ENCODE assay signal across 8 cellular contexts in the genomic region with DNA sequence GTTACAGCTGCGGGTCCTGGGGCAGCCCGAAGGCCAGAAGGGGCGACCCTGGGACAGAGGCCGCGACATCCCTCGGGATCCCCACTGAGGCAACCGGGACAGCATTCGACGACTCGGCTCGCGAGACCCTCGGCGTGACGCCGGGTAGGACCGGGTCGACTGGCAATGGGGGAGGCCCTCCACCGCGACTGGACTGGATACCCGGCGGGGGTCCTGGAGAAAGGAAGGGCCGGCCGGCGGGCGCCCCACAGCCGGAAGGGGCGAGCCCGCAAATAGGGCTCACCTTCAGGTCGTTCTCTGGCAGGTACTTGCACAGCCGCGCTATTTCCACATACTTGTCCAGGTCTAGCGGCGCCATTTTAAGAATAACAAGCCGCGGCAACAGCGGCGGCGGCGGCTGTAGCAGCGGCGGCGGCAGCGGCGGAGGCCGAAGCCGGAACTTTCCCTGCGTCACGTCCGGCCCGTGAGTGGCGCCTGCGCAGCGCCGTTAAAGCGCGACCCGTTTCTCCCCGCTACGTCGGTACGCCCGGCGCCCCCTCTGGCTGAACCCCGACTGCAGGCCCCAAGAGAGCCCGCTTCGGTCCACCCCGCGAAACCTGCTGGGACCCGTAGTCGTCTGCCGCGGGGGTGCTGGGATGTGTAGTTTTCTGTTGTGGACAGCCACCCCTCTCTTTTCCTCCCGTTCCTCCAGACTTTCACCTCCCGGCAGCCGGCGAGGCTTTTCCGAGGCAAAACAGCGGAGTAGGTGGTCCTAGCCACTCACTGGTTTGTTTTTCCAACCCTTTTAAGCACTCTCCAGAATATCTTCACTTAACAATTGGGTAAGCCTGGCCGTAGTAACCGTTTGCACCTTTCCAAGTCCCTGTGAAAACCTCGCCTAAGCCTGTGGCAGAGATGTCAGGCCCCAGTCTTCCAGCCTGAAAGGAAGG. TPM values are rescaled to one million over a fixed set of nuclear protein-coding genes. Genes with fewer than 3 reads are reported as not detected.
A peak's percentile ranks its signal among the peaks of the same experiment; 100 is the strongest.
DNase-seq lines count a peak whose midpoint lies in the region; ATAC-seq, FAIRE-seq and TF ChIP-seq lines count a peak whose summit lies in the region.

A gene (minus strand): TSS at position 443 of the 929 bp plus-strand sequence. CDS start 85 bp downstream, at position 358.

- H3K4me1 Mint-ChIP-seq in dendritic cell treated with granulocyte-macrophage colony-stimulating factor and Interleukin-4, amounts not matched to agents 40 ng/mL and 50 ng/mL, for 4 days (ENCODE audit: low read depth) = peaks cover 30% of the 10 kb centered on the region

- H3K79me2 ChIP-seq in HepG2 (ENCODE audit: insufficient read depth, low read length) = peaks cover 41% of the 10 kb centered on the region

- H3K4me1 ChIP-seq in HepG2 (ENCODE audit: insufficient read depth, low read length) = peaks cover 50% of the 10 kb centered on the region

- peak; percentile 97 for ATAC-seq in GM19351 (IDR thresholded peaks at IDR 0.05; ENCODE audit: unreplicated experiment)
- ATAC-seq in HG03521 (IDR thresholded peaks at IDR 0.05; ENCODE audit: unreplicated experiment) = peak; percentile 97
- peak; percentile 97 for ATAC-seq in HepG2

- H3K4me2 ChIP-seq in HepG2 (ENCODE audit: low read depth, low read length) = peak within 1 kb of the TSS; percentile 86

- in situ Hi-C loops in HepG2 (cut with HindIII; ENCODE audit: extremely low pct_ligation_motif_present, low pct_unique_long_range_greater_than_20kb) = no loop called here

- peak; percentile 50 to 62 for TF ChIP-seq POLR2A in HepG2 (IDR thresholded peaks at IDR 0.05; ENCODE audit: insufficient read depth in 1 of 2, low read depth in 2 of 2, low read length in 2 of 2)

- peak; percentile 96 for DNase-seq in NCI-H748 (lab: John Stamatoyannopoulos, UW; ENCODE audit: unreplicated experiment)
- DNase-seq in activated CD4-positive, alpha-beta T cell treated with anti-CD3 and anti-CD28 coated beads, Interleukin-2, amount 50 U/mL, for 24 hours (ENCODE audit: low read depth in 1 of 2, low spot score in 1 of 2) = peak; percentile 90 to 97
- peak; percentile 91 for DNase-seq in HepG2 (ENCODE audit: low spot score)
- DNase-seq in stimulated activated CD4-positive, alpha-beta T cell treated with anti-CD3 and anti-CD28 coated beads, Interleukin-4, amount 100 ng/mL, for 1 hour = peak; percentile 99

- FAIRE-seq in HepG2 (lab: Jason Lieb, UNC) = no peak

- BruUV-seq in HepG2 (replicated peaks; lab: Mats Ljungman, UMichigan) = no TSS peak

- H3K27ac ChIP-seq in C4-2B (peak within 1 kb of the TSS; percentile 82), HepG2 (ENCODE audit: extremely low read length, insufficient read depth, low read length) (peak within 1 kb of the TSS; percentile 90)

- peak within 1 kb of the TSS; percentile 91 for H3K4me3 Mint-ChIP-seq in dendritic cell treated with granulocyte-macrophage colony-stimulating factor and Interleukin-4, amounts not matched to agents 40 ng/mL and 50 ng/mL, for 4 days

- CTCF ChIA-PET in HepG2 (lab: Yijun Ruan, JAX; ENCODE audit: low intra/inter-chr PET ratio, low total read pairs) = no interaction called here

- intact Hi-C loops in dendritic cell treated with granulocyte-macrophage colony-stimulating factor and Interleukin-4, amounts not matched to agents 40 ng/mL and 50 ng/mL, for 4 days (cut with micrococcal nuclease) = loop anchor here (1.0 kb wide), 2 partner anchors 11 to 52 kb away; a partner anchor contains a TSS
- intact Hi-C loops in HepG2 (cut with micrococcal nuclease; ENCODE audit: unreplicated experiment) = no loop called here

- H3K36me3 ChIP-seq in HepG2 (replicated peaks in 1 of 2; ENCODE audit: control insufficient read depth in 1 of 2, insufficient read depth in 2 of 2, low read length in 2 of 2) = no peaks in the 10 kb centered on the region

- H3K36me3 Mint-ChIP-seq in dendritic cell treated with granulocyte-macrophage colony-stimulating factor and Interleukin-4, amounts not matched to agents 40 ng/mL and 50 ng/mL, for 4 days (ENCODE audit: low read depth) = peaks cover 24% of the 10 kb centered on the region

- TF ChIP-seq EP300 in HepG2 (IDR thresholded peaks at IDR 0.05; ENCODE audit: low read depth in 2 of 2, low read length in 2 of 2) = no peak
- TF ChIP-seq EP300 in HepG2 (CRISPR knock-in tag; IDR thresholded peaks at IDR 0.05; ENCODE audit: borderline replicate concordance) = no peak

- TF ChIP-seq RAD21 in HepG2 (CRISPR knock-in tag; IDR thresholded peaks at IDR 0.05) = peak; percentile 31; the same call in 1 of the 2 replicates

- no peaks in the 10 kb centered on the region for H3K27me3 Mint-ChIP-seq in dendritic cell treated with granulocyte-macrophage colony-stimulating factor and Interleukin-4, amounts not matched to agents 40 ng/mL and 50 ng/mL, for 4 days

- H3K9ac ChIP-seq in HepG2 (ENCODE audit: insufficient read depth, low read depth, low read length) = peak within 1 kb of the TSS; percentile 98

- H3K9me3 ChIP-seq in HepG2 (ENCODE audit: low read length) = no peaks in the 10 kb centered on the region

- H4K20me1 ChIP-seq in HepG2 (ENCODE audit: insufficient read depth, low read length) = no peaks in the 10 kb centered on the region

- POLR2A ChIA-PET in HepG2 (lab: Yijun Ruan, JAX) = interaction anchor here (0.8 to 3.2 kb wide), 3 partner anchors 10 to 72 kb away, joined by 3 to 29 read pairs (median 11); a partner anchor contains a TSS

- peak; percentile 74 for TF ChIP-seq CTCF in C4-2B (conservative IDR thresholded peaks at IDR 0.05)
- TF ChIP-seq CTCF in HepG2 (CRISPR knock-in tag; IDR thresholded peaks at IDR 0.05) = peak; percentile 93

- H3K4me3 ChIP-seq in HepG2 (replicated peaks in 1 of 3; ENCODE audit: insufficient read depth in 1 of 3, low read depth in 2 of 3, low read length in 3 of 3) = peak within 1 kb of the TSS; percentile 91 to 100 (median 98)

- peak within 1 kb of the TSS; percentile 86 for H2AFZ ChIP-seq in HepG2 (ENCODE audit: low read length)

- peak within 1 kb of the TSS; percentile 91 for H3K27ac Mint-ChIP-seq in dendritic cell treated with granulocyte-macrophage colony-stimulating factor and Interleukin-4, amounts not matched to agents 40 ng/mL and 50 ng/mL, for 4 days

- no peaks in the 10 kb centered on the region; a peak in 1 of 5 replicates for H3K27me3 ChIP-seq in HepG2 (ENCODE audit: control insufficient read depth in 1 of 2, insufficient read depth in 2 of 2, low read length in 2 of 2)

- H3K9me3 Mint-ChIP-seq in dendritic cell treated with granulocyte-macrophage colony-stimulating factor and Interleukin-4, amounts not matched to agents 40 ng/mL and 50 ng/mL, for 4 days = no peaks in the 10 kb centered on the region

- WGBS in HepG2 (ENCODE audit: low lambda C conversion rate) = 0% methylated on average over 11 of the region's 82 CpGs

TF ChIP-seq in HepG2, 621 proteins besides CTCF, POLR2A, EP300 and RAD21 (continues in another document):
- TF ChIP-seq ZNF510 (CRISPR knock-in tag; IDR thresholded peaks at IDR 0.05; ENCODE audit: low read depth) = no peak
- no peak for TF ChIP-seq CEBPB (IDR thresholded peaks at IDR 0.05; ENCODE audit: borderline replicate concordance, low read depth, low read length)
- TF ChIP-seq, protein P1, sequence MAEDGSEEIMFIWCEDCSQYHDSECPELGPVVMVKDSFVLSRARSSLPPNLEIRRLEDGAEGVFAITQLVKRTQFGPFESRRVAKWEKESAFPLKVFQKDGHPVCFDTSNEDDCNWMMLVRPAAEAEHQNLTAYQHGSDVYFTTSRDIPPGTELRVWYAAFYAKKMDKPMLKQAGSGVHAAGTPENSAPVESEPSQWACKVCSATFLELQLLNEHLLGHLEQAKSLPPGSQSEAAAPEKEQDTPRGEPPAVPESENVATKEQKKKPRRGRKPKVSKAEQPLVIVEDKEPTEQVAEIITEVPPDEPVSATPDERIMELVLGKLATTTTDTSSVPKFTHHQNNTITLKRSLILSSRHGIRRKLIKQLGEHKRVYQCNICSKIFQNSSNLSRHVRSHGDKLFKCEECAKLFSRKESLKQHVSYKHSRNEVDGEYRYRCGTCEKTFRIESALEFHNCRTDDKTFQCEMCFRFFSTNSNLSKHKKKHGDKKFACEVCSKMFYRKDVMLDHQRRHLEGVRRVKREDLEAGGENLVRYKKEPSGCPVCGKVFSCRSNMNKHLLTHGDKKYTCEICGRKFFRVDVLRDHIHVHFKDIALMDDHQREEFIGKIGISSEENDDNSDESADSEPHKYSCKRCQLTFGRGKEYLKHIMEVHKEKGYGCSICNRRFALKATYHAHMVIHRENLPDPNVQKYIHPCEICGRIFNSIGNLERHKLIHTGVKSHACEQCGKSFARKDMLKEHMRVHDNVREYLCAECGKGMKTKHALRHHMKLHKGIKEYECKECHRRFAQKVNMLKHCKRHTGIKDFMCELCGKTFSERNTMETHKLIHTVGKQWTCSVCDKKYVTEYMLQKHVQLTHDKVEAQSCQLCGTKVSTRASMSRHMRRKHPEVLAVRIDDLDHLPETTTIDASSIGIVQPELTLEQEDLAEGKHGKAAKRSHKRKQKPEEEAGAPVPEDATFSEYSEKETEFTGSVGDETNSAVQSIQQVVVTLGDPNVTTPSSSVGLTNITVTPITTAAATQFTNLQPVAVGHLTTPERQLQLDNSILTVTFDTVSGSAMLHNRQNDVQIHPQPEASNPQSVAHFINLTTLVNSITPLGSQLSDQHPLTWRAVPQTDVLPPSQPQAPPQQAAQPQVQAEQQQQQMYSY (CRISPR knock-in tag; IDR thresholded peaks at IDR 0.05) = no peak

RNA-seq across cellular contexts. Expression of the gene that starts here (rescaled TPM):
- 20.9 and 32.7 TPM in 2 replicates for total RNA-seq in HepG2 (2016; rRNA removed; fragmentation: Illumina TruSeq; extraction: Trizol)
- 7.3 and 8.8 TPM in 2 replicates for total RNA-seq in HepG2 (2016; cell fraction: cytosol; rRNA removed; fragmentation: Illumina TruSeq; extraction: Trizol; ENCODE audit: low read depth)
- total RNA-seq in HepG2 (2016; cell fraction: insoluble cytoplasmic fraction; rRNA removed; fragmentation: Illumina TruSeq; extraction: Trizol) = 22.6 and 28.4 TPM in 2 replicates
- 17.5 and 19.3 TPM in 2 replicates for total RNA-seq in HepG2 (2016; cell fraction: membrane; rRNA removed; fragmentation: Illumina TruSeq; extraction: Trizol)
- 12.4 and 13.3 TPM in 2 replicates for total RNA-seq in HepG2 (2016; cell fraction: nucleus; rRNA removed; fragmentation: Illumina TruSeq; extraction: Trizol)
- 13.0 and 18.5 TPM in 2 replicates for polyA plus RNA-seq in HepG2 (2011; rRNA removed)
- 9.8 and 15.8 TPM in 2 replicates for polyA plus RNA-seq in HepG2 (2011; cell fraction: cytosol; rRNA removed)
- polyA plus RNA-seq in HepG2 (2011; cell fraction: nucleus; rRNA removed) = 3.2 and 4.7 TPM in 2 replicates
- 16.8 and 24.2 TPM in 2 replicates for polyA plus RNA-seq in HepG2 (2012)
- polyA plus RNA-seq in HepG2 (2016; cell fraction: cytosol; fragmentation: Illumina TruSeq; extraction: Trizol; ENCODE audit: low read depth) = 8.3 and 8.4 TPM in 2 replicates
- 44.1 and 50.4 TPM in 2 replicates for polyA plus RNA-seq in HepG2 (2016; cell fraction: insoluble cytoplasmic fraction; fragmentation: Illumina TruSeq; extraction: Trizol; ENCODE audit: low read depth)
- 14.4 and 17.7 TPM in 2 replicates for polyA plus RNA-seq in HepG2 (2016; cell fraction: membrane; fragmentation: Illumina TruSeq; extraction: Trizol; ENCODE audit: low read depth)
- polyA plus RNA-seq in HepG2 (2016; cell fraction: nucleus; fragmentation: Illumina TruSeq; extraction: Trizol; ENCODE audit: insufficient read depth, low read depth) = 18.5 and 19.5 TPM in 2 replicates
- 9.8 and 19.2 TPM in 2 replicates for polyA minus RNA-seq in HepG2 (2011; rRNA and poly(A)+ RNA removed; ENCODE audit: low replicate concordance)
- 15.6 and 16.9 TPM in 2 replicates for polyA minus RNA-seq in HepG2 (2011; cell fraction: cytosol; rRNA and poly(A)+ RNA removed)
- polyA minus RNA-seq in HepG2 (2011; cell fraction: nucleus; rRNA and poly(A)+ RNA removed) = 10.2 and 11.8 TPM in 2 replicates

Comparison
In these comparisons a context has a peak if more than half of its experiments do, and no peak if none do; other contexts are left out.
1. Peak in every context shown above with its lines: DNase-seq, ATAC-seq, H3K4me3 ChIP-seq and H3K27ac ChIP-seq.